Comparison of ENCODE assay signal across 8 cellular contexts in genomic region chr1:211928993-211929637, GRCh38.
DNase-seq lines count a peak whose midpoint lies in the region; ATAC-seq and TF ChIP-seq lines count a peak whose summit lies in the region.

No MANE protein-coding gene starts in this region.

- peak overlapping the region; percentile 59 for H3K4me2 ChIP-seq in GM23338

- H3K36me3 ChIP-seq in GM23338 (ENCODE audit: insufficient read depth) (no peaks in the 10 kb centered on the region), colonic mucosa (no peaks in the 10 kb centered on the region), neutrophil (no peaks in the 10 kb centered on the region)

- H3F3A ChIP-seq in GM23338 (replicated peaks; ENCODE audit: low read depth): no peaks in the 10 kb centered on the region

- peak overlapping the region in 1 of 2 donors; percentile 55 for H3K9ac ChIP-seq in colonic mucosa (ENCODE audit: low read depth in 2 of 2, low read length in 2 of 2)

- peak overlapping the region; percentile 70 for H2AFZ ChIP-seq in GM23338

- H3K27ac ChIP-seq in GM23338 (ENCODE audit: low read depth) (no peak overlapping the region), colonic mucosa (peak overlapping the region; percentile 80), neutrophil (peak overlapping the region; percentile 91)

- no peaks in the 10 kb centered on the region for H4K20me1 ChIP-seq in GM23338 (replicated peaks; ENCODE audit: insufficient read depth)

- H3K4me1 ChIP-seq in GM23338 (ENCODE audit: insufficient read depth) (peaks cover 23% of the 10 kb centered on the region), colonic mucosa (peaks cover 10% of the 10 kb centered on the region), neutrophil (ENCODE audit: control insufficient read depth in 1 of 2, insufficient read depth in 1 of 2, low read depth in 1 of 2, low read length in 1 of 2) (peaks cover 37 to 38% of the 10 kb centered on the region in 2 experiments)

- no peaks in the 10 kb centered on the region; the same call in 2 of the 3 replicates for H3K9me3 Mint-ChIP-seq in GM23338

- peak; percentile 60 for DNase-seq in GM23338 (ENCODE audit: low spot score)
- DNase-seq in NCI-H2171 treated with DMSO at 0.1 percent for 48 hours (lab: John Stamatoyannopoulos, UW): peak; percentile 69
- peak; percentile 84 for DNase-seq in colonic mucosa
- no peak for DNase-seq in effector CD4-positive, alpha-beta T cell

- no peaks in the 10 kb centered on the region for H3K9me3 ChIP-seq in colonic mucosa
- no peaks in the 10 kb centered on the region for H3K9me3 ChIP-seq in neutrophil

- H3K4me3 ChIP-seq in GM23338 (no peak overlapping the region; the same call in 1 of the 2 replicates), colonic mucosa (no peak overlapping the region), neutrophil (ENCODE audit: low read depth in 1 of 2, low read length in 1 of 2) (peak overlapping the region; percentile 43 to 45)

- H3K4me3 Mint-ChIP-seq in GM23338: no peak overlapping the region

- no peaks in the 10 kb centered on the region for H3K79me2 ChIP-seq in GM23338 (replicated peaks; ENCODE audit: insufficient read depth)

- no peaks in the 10 kb centered on the region for H3K27me3 ChIP-seq in GM23338 (ENCODE audit: insufficient read depth)
- no peaks in the 10 kb centered on the region for H3K27me3 ChIP-seq in colonic mucosa
- H3K27me3 ChIP-seq in neutrophil: no peaks in the 10 kb centered on the region

- peaks cover 4% of the 10 kb centered on the region for H3K27me3 Mint-ChIP-seq in GM23338 (ENCODE audit: insufficient read depth, low read depth, poor library complexity)

- peaks cover 27% of the 10 kb centered on the region for H3K4me1 Mint-ChIP-seq in GM23338

- TF ChIP-seq CTCF in GM23338 (conservative IDR thresholded peaks at IDR 0.05; ENCODE audit: low read depth in 2 of 2) (no peak), colonic mucosa (IDR thresholded peaks at IDR 0.05) (no peak), neutrophil (IDR thresholded peaks at IDR 0.05) (no peak)

- ATAC-seq in GM23338: peak; percentile 31
- ATAC-seq in GM18517 (IDR thresholded peaks at IDR 0.05; ENCODE audit: unreplicated experiment): no peak
- ATAC-seq in HG03457 (IDR thresholded peaks at IDR 0.05; ENCODE audit: unreplicated experiment): no peak
- no peak for ATAC-seq in GM21723 (IDR thresholded peaks at IDR 0.05; ENCODE audit: unreplicated experiment)

- intact Hi-C loops in colonic mucosa (cut with DNase I): no loop called here

- H3K36me3 Mint-ChIP-seq in GM23338 (ENCODE audit: low read depth): no peaks in the 10 kb centered on the region

- H3K27ac Mint-ChIP-seq in GM23338: peak overlapping the region; percentile 52

- H3K9me2 ChIP-seq in GM23338 (ENCODE audit: insufficient read depth): no peaks in the 10 kb centered on the region

TF ChIP-seq in GM23338, 12 proteins besides CTCF, POLR2A, EP300 and RAD21:
- no peak for TF ChIP-seq REST (IDR thresholded peaks at IDR 0.05; ENCODE audit: unreplicated experiment)
- no peak for TF ChIP-seq ETS1 (IDR thresholded peaks at IDR 0.05)
- no peak for TF ChIP-seq EZH2phosphoT487 (IDR thresholded peaks at IDR 0.05; ENCODE audit: unreplicated experiment)
- TF ChIP-seq CREB1 (CRISPR knock-in tag; IDR thresholded peaks at IDR 0.05; ENCODE audit: low read depth): no peak
- TF ChIP-seq NANOG (IDR thresholded peaks at IDR 0.05; ENCODE audit: borderline replicate concordance): no peak
- no peak for TF ChIP-seq STAT1 (IDR thresholded peaks at IDR 0.05; ENCODE audit: unreplicated experiment)
- no peak for TF ChIP-seq POLR2AphosphoS5 (IDR thresholded peaks at IDR 0.05; ENCODE audit: low read depth)

Comparison
In these comparisons a context has a peak if more than half of its experiments do, and no peak if none do; other contexts are left out.
1. H3K4me3 ChIP-seq: peak in neutrophil (2 of 2); none in GM23338 (single experiment) and colonic mucosa (single experiment).